Comparison of ENCODE assay signal across 8 cellular contexts in the genomic region with DNA sequence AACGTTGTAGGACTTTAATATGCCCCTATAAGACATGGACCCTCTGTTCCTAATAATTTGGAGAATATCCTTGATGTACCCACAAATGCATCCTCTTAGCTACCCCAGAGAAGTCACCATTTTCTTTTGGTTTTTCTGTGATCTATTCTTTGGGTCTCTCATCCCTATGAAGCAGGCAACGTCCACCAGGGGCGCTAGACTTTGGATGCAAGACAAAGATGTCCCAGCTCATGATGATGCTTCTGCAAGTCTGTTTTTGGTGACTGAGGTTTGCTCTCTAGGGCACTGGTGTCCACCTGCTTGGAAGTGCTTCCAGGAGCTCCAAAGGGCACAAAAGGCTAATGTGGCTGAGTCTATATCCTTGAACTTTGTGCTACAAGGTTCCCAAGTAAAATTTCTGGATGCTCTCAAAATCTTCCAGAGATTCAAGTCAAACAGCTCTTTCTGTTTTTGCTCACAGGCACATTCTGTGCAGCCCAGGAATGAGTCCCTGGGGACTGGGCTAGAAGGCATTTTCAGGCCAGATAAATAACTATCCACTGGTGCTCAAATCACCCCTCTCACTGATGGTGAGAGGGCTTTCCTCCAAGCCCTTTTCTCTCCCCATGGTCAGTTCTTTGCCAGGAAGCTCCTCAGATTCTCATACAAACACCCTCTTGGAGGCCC.
DNase-seq lines count a peak whose midpoint lies in the region; ATAC-seq and TF ChIP-seq lines count a peak whose summit lies in the region.

No MANE protein-coding gene starts in this region.

- no peaks in the 10 kb centered on the region for H3K36me3 ChIP-seq in SU-DHL-6 (ENCODE audit: low read length)

- no peak overlapping the region for H2AFZ ChIP-seq in SU-DHL-6 (ENCODE audit: low read depth, low read length, severe bottlenecking)

- ATAC-seq in GM21619 (IDR thresholded peaks at IDR 0.05; ENCODE audit: unreplicated experiment), result peak; percentile 56

- no peak overlapping the region for H3K27ac ChIP-seq in SU-DHL-6 (ENCODE audit: low read depth, low read length)

- H3F3A ChIP-seq in SU-DHL-6 (ENCODE audit: insufficient read depth), result no peaks in the 10 kb centered on the region

- H3K9me2 ChIP-seq in SU-DHL-6 (replicated peaks; ENCODE audit: insufficient read depth, low read length), result no peaks in the 10 kb centered on the region

- no peaks in the 10 kb centered on the region for H3K9me3 ChIP-seq in SU-DHL-6 (ENCODE audit: insufficient read depth, low read length)

- no peaks in the 10 kb centered on the region for H4K20me1 ChIP-seq in SU-DHL-6 (ENCODE audit: low read depth, low read length)

- H3K9ac ChIP-seq in SU-DHL-6 (ENCODE audit: low read length), result no peak overlapping the region

- no peak overlapping the region for H3K4me3 ChIP-seq in SU-DHL-6 (ENCODE audit: insufficient read depth, low read length, poor library complexity, severe bottlenecking)
- no peak overlapping the region for H3K4me3 ChIP-seq in fibroblast of villous mesenchyme (ENCODE audit: low read depth, low read length)

- no peaks in the 10 kb centered on the region for H3K79me2 ChIP-seq in SU-DHL-6 (ENCODE audit: insufficient read depth, low read length)

- H3K4me2 ChIP-seq in SU-DHL-6 (ENCODE audit: low read depth, low read length, poor library complexity, severe bottlenecking), result no peak overlapping the region

- no peaks in the 10 kb centered on the region for H3K27me3 ChIP-seq in SU-DHL-6 (ENCODE audit: low read length)

- DNase-seq in AG20443 (ENCODE audit: low spot score), result peak; percentile 25
- DNase-seq in fibroblast of villous mesenchyme (ENCODE audit: low read depth), result peak; percentile 11
- peak; percentile 2 for DNase-seq in stimulated activated CD4-positive, alpha-beta T cell treated with anti-CD3 and anti-CD28 coated beads, Interleukin-2, amount 100 ng/mL, for 4 hours (ENCODE audit: low read depth)
- no peak for DNase-seq in NCI-H1048 (lab: John Stamatoyannopoulos, UW)
- DNase-seq in NK-92 treated with Interleukin-12 subunit alpha and Interleukin-12 subunit beta, amount 100 ng/mL, for 24 hours (lab: John Stamatoyannopoulos, UW), result no peak
- no peak for DNase-seq in GF-D8 (lab: John Stamatoyannopoulos, UW)

- TF ChIP-seq CTCF in SU-DHL-6 (IDR thresholded peaks at IDR 0.05; ENCODE audit: insufficient read depth, low read length, poor library complexity, severe bottlenecking) (peak; percentile 96), fibroblast of villous mesenchyme (IDR thresholded peaks at IDR 0.05; ENCODE audit: insufficient read depth, low read depth, low read length) (peak; percentile 69)

Comparison
In these comparisons a context has a peak if more than half of its experiments do, and no peak if none do; other contexts are left out.
1. DNase-seq: peak in AG20443 (single experiment), fibroblast of villous mesenchyme (single experiment) and stimulated activated CD4-positive, alpha-beta T cell treated with anti-CD3 and anti-CD28 coated beads, Interleukin-2, amount 100 ng/mL, for 4 hours (single experiment); none in NCI-H1048 (single experiment), NK-92 treated with Interleukin-12 subunit alpha and Interleukin-12 subunit beta, amount 100 ng/mL, for 24 hours (single experiment) and GF-D8 (single experiment).